33 cellular contexts compared by ENCODE assay signal in genomic region chr22:22133910-22134309, GRCh38.
"Had no signal": no experiment of that assay in that cellular context is flagged by ENCODE, and none has a peak within 500 bp of the region (broad histone marks: within the 10 kb centered on the region; RNA-seq: fewer than 3 reads in every experiment).

No MANE protein-coding gene starts in this region.

- ATAC-seq: activated naive CD4-positive, alpha-beta T cell treated with anti-CD3 and anti-CD28 coated beads, Interleukin-2, amount 50 U/mL, for 72 hours; activated naive CD8-positive, alpha-beta T cell treated with anti-CD3 and anti-CD28 coated beads, Interleukin-2, amount 50 U/mL, for 24 hours; activated T-cell treated with anti-CD3 and anti-CD28 coated beads, Interleukin-2, amount 50 U/mL, for 4 hours; activated T-cell treated with anti-CD3 and anti-CD28 coated beads, Interleukin-2, amount 50 U/mL, for 72 hours; activated T-helper 17 cell treated with anti-CD3 and anti-CD28 coated beads, Interleukin-2, amount 50 U/mL, for 72 hours; body of pancreas had no signal

- H3K4me1 ChIP-seq: adrenal gland, ascending aorta, body of pancreas, breast epithelium had no signal

- DNase-seq: activated effector memory CD4-positive, alpha-beta T cell treated with anti-CD3 and anti-CD28 coated beads, Interleukin-2, amount 50 U/mL, for 16 hours; activated effector memory CD4-positive, alpha-beta T cell treated with Interleukin-2 at 50 U/mL for 16 hours; activated gamma-delta T cell; activated gamma-delta T cell treated with Interleukin-2 at 50 U/mL for 16 hours; activated naive CD4-positive, alpha-beta T cell; activated naive CD4-positive, alpha-beta T cell treated with anti-CD3 and anti-CD28 coated beads for 36 hours; activated naive CD4-positive, alpha-beta T cell treated with anti-CD3 and anti-CD28 coated beads, Interleukin-2, amount 10 ng/mL, durations not matched to agents 7 days and 5 days; activated naive CD4-positive, alpha-beta T cell treated with anti-CD3 and anti-CD28 coated beads, Interleukin-2, amount 50 U/mL, for 16 hours; activated naive CD4-positive, alpha-beta T cell treated with Interleukin-2 at 50 U/mL for 16 hours; activated naive CD8-positive, alpha-beta T cell treated with anti-CD3 and anti-CD28 coated beads for 36 hours; activated naive CD8-positive, alpha-beta T cell treated with anti-CD3 and anti-CD28 coated beads, Interleukin-2, amount 10 ng/mL, durations not matched to agents 7 days and 5 days; activated naive CD8-positive, alpha-beta T cell treated with anti-CD3 and anti-CD28 coated beads, Interleukin-2, amount 50 U/mL, for 24 hours; activated T-cell treated with anti-CD3 and anti-CD28 coated beads, Interleukin-2, amount 50 U/mL, for 24 hours; activated T-cell treated with anti-CD3 and anti-CD28 coated beads, Interleukin-2, amount 50 U/mL, for 4 hours; activated T-cell treated with anti-CD3 and anti-CD28 coated beads, Interleukin-2, amount 50 U/mL, for 48 hours; activated T-cell treated with anti-CD3 and anti-CD28 coated beads, Interleukin-2, amount 50 U/mL, for 72 hours; adrenal gland; amniotic stem cell; amygdala; anterior cingulate cortex; aorta; body of pancreas; brain microvascular endothelial cell; caudate nucleus; central memory CD4-positive, alpha-beta T cell; cerebellar nuclear complex had no signal

- FAIRE-seq: astrocyte, bronchial epithelial cell had no signal

- H3K27me3 ChIP-seq: ascending aorta, body of pancreas, breast epithelium had no signal

- H3K36me3 ChIP-seq: adrenal gland, ascending aorta, brain microvascular endothelial cell, breast epithelium, cardiac muscle cell had no signal

- H3K27ac ChIP-seq: adrenal gland, ascending aorta, body of pancreas, brain microvascular endothelial cell, breast epithelium, cardiac muscle cell had no signal

- H3K9me3 ChIP-seq: adrenal gland, ascending aorta, body of pancreas, breast epithelium had no signal

- H3K4me3 ChIP-seq: adrenal gland, ascending aorta, body of pancreas, breast epithelium, cardiac muscle cell had no signal
